ENCODE assay signal across 8 cellular contexts in genomic region chr1:77757616-77758015, GRCh38. TPM values are rescaled to one million over a fixed set of nuclear protein-coding genes. Genes with fewer than 3 reads are reported as not detected.
DNase-seq lines count a peak whose midpoint lies in the region; ATAC-seq and TF ChIP-seq lines count a peak whose summit lies in the region.
"Had no signal": no experiment of that assay in that cellular context is flagged by ENCODE, and none has a peak within 500 bp of the region (broad histone marks: within the 10 kb centered on the region; RNA-seq: fewer than 3 reads in every experiment).

No MANE protein-coding gene starts in this region.

- BruUV-seq in PC-9 (replicated peaks; lab: Mats Ljungman, UMichigan): no TSS peak

- H3K27ac ChIP-seq in PC-9 (peak overlapping the region; percentile 69), esophagus muscularis mucosa (replicated peaks in 1 of 4) (peak overlapping the region in 2 of 4 donors; percentile 26 to 89)

- H3K4me2 ChIP-seq in PC-9: peak overlapping the region; percentile 87

- no peak for TF ChIP-seq EP300 in esophagus muscularis mucosa (IDR thresholded peaks at IDR 0.05)

- H3K9me2 ChIP-seq in PC-9 (ENCODE audit: insufficient read depth): no peaks in the 10 kb centered on the region

- POLR2A ChIA-PET in PC-9 (lab: Charles Lee; ENCODE audit: unreplicated experiment): no interaction called here

- no peak overlapping the region for H2AFZ ChIP-seq in PC-9

- ATAC-seq in sciatic nerve: peak; percentile 47
- ATAC-seq in GM18502 (IDR thresholded peaks at IDR 0.05; ENCODE audit: poor library complexity, unreplicated experiment): no peak

- peaks cover 32% of the 10 kb centered on the region; the same call in 1 of the 2 replicates for H3F3A ChIP-seq in PC-9 (ENCODE audit: insufficient read depth, low read depth)

- H3K36me3 ChIP-seq in PC-9 (ENCODE audit: low read depth): no peaks in the 10 kb centered on the region; the same call in 1 of the 2 replicates
- no peaks in the 10 kb centered on the region for H3K36me3 ChIP-seq in esophagus muscularis mucosa

- no peaks in the 10 kb centered on the region for H3K9me3 ChIP-seq in PC-9 (ENCODE audit: insufficient read depth, low read depth)
- H3K9me3 ChIP-seq in esophagus muscularis mucosa: no peaks in the 10 kb centered on the region

- TF ChIP-seq POLR2A in esophagus muscularis mucosa (IDR thresholded peaks at IDR 0.05; ENCODE audit: low read depth): no peak

- DNase-seq in GM04503 (ENCODE audit: low read depth): peak; percentile 59
- peak in 1 of 2 experiments; percentile 84 for DNase-seq in PC-9
- no peak for DNase-seq in esophagus muscularis mucosa (ENCODE audit: extremely low spot score)
- DNase-seq in sciatic nerve (ENCODE audit: low spot score): no peak
- no peak for DNase-seq in DMS 273 treated with DMSO at 0.1 percent for 48 hours (lab: John Stamatoyannopoulos, UW)
- no peak for DNase-seq in Ammon's horn (ENCODE audit: low spot score)
- DNase-seq: cerebellar nuclear complex had no signal

- H3K79me2 ChIP-seq in PC-9 (ENCODE audit: low read depth): peaks cover 69% of the 10 kb centered on the region

- WGBS in esophagus muscularis mucosa: 54% methylated on average over 2 of the region's 2 CpGs

- peaks cover 34% of the 10 kb centered on the region for H3K4me1 ChIP-seq in PC-9 (replicated peaks; ENCODE audit: insufficient read depth)
- peaks cover 18 to 42% (median 37%) of the 10 kb centered on the region in 4 donors for H3K4me1 ChIP-seq in esophagus muscularis mucosa

- H4K20me1 ChIP-seq in PC-9 (ENCODE audit: insufficient read depth): peaks cover 30% of the 10 kb centered on the region

- CTCF ChIA-PET in PC-9 (lab: Charles Lee): no interaction called here

- H3K27me3 ChIP-seq in PC-9 (ENCODE audit: insufficient read depth, low read depth) (no peaks in the 10 kb centered on the region), esophagus muscularis mucosa (no peaks in the 10 kb centered on the region)

- TF ChIP-seq CTCF in PC-9 (conservative IDR thresholded peaks at IDR 0.05) (no peak), esophagus muscularis mucosa (IDR thresholded peaks at IDR 0.05) (no peak)

- peak overlapping the region; percentile 90 for H3K4me3 ChIP-seq in PC-9
- peak overlapping the region in 3 of 4 donors; percentile 89 to 97 (median 94) for H3K4me3 ChIP-seq in esophagus muscularis mucosa

- intact Hi-C loops in PC-9 (cut with micrococcal nuclease; ENCODE audit: unreplicated experiment) (no loop called here), esophagus muscularis mucosa (cut with DNase I) (no loop called here), sciatic nerve (cut with DNase I) (no loop called here)

RNA-seq across cellular contexts. Expression of gene USP33, which starts 2.0 kb away (rescaled TPM):
- total RNA-seq in PC-9 (2021) (54.9 and 59.1 TPM in 2 replicates), esophagus muscularis mucosa (10 to 100 TPM; 50.9 to 71.0 (median 59.2) TPM), sciatic nerve (87.1 TPM)

RNA-seq across cellular contexts. Expression of gene MIGA1, which starts 21.8 kb away (rescaled TPM):
- 11.5 TPM in 2 replicates for total RNA-seq in PC-9 (2021)
- 10 to 100 TPM; 13.8 to 18.7 (median 16.1) TPM for total RNA-seq in esophagus muscularis mucosa
- 29.4 TPM for total RNA-seq in sciatic nerve
